Comparison of ENCODE assay signal across 32 cellular contexts in genomic region chr4:38598489-38598888, GRCh38.
DNase-seq lines count a peak whose midpoint lies in the region; ATAC-seq, FAIRE-seq and TF ChIP-seq lines count a peak whose summit lies in the region.
"Had no signal": no experiment of that assay in that cellular context is flagged by ENCODE, and none has a peak within 500 bp of the region (broad histone marks: within the 10 kb centered on the region; RNA-seq: fewer than 3 reads in every experiment).

No MANE protein-coding gene starts in this region.

- H4K20me1 ChIP-seq in GM12878 (ENCODE audit: control insufficient read depth, insufficient read depth) = no peaks in the 10 kb centered on the region
- H4K20me1 ChIP-seq: BLaER1; BLaER1 treated with 17β-estradiol and CSF1 and Interleukin-3, amounts not matched to agents 10 nM and 100 nM had no signal

- H3K4me3 ChIP-seq in GM12878 = no peak overlapping the region
- H3K4me3 ChIP-seq in pancreas = no peak overlapping the region
- H3K4me3 ChIP-seq in brain microvascular endothelial cell (ENCODE audit: low read depth, low read length) = no peak overlapping the region
- H3K4me3 ChIP-seq: A549; BLaER1; BLaER1 treated with 17β-estradiol and CSF1 and Interleukin-3, amounts not matched to agents 10 nM and 100 nM had no signal

- no TSS peak for BruUV-seq in GM12878 (replicated peaks; lab: Mats Ljungman, UMichigan)

- DNase-seq in GM12878 (ENCODE audit: low read depth, low spot score) (no peak), frontal cortex (ENCODE audit: low spot score in 2 of 2) (no peak), pancreas (no peak), NOMO-1 treated with DMSO at 0.1 percent for 48 hours (lab: John Stamatoyannopoulos, UW; ENCODE audit: unreplicated experiment) (no peak), brain microvascular endothelial cell (no peak)
- DNase-seq: 8988T; ACHN; AML-193; BE2C; C1 segment of cervical spinal cord; Caco-2; Calu3; CD4-positive, alpha-beta memory T cell; CD4-positive, alpha-beta T cell; CD4-positive, CD25-positive, alpha-beta regulatory T cell; CD8-positive, alpha-beta memory T cell; CD8-positive, alpha-beta T cell; COR-L47; DMS 273 treated with DMSO at 0.1 percent for 48 hours; DMS153; DMS53; DMS79; DMS79 treated with DMSO at 0.1 percent for 48 hours; DND-41; EL had no signal

- no peak for TF ChIP-seq EP300 in GM12878 (IDR thresholded peaks at IDR 0.05; ENCODE audit: borderline replicate concordance in 1 of 2, control insufficient read depth in 1 of 2, low read depth in 2 of 2, low read length in 2 of 2)

- FAIRE-seq in GM12878 (lab: Jason Lieb, UNC) (no peak), frontal cortex (lab: Jason Lieb, UNC) (peak; percentile 36), pancreas (lab: Jason Lieb, UNC) (peak; percentile 32)
- FAIRE-seq: A549, D721Med had no signal

- H3K36me3 ChIP-seq in GM12878 (ENCODE audit: control insufficient read depth in 2 of 2, insufficient read depth in 2 of 2, low read length in 1 of 2) (no peaks in the 10 kb centered on the region), pancreas (no peaks in the 10 kb centered on the region), brain microvascular endothelial cell (replicated peaks) (no peaks in the 10 kb centered on the region)
- H3K36me3 ChIP-seq: BE2C; BLaER1; BLaER1 treated with 17β-estradiol and CSF1 and Interleukin-3, amounts not matched to agents 10 nM and 100 nM had no signal

- no peak overlapping the region for H3K4me2 ChIP-seq in GM12878 (ENCODE audit: control insufficient read depth, insufficient read depth)
- H3K4me2 ChIP-seq: A549; BLaER1; BLaER1 treated with 17β-estradiol and CSF1 and Interleukin-3, amounts not matched to agents 10 nM and 100 nM had no signal

- no peak overlapping the region for H3K9ac ChIP-seq in GM12878 (ENCODE audit: control insufficient read depth, insufficient read depth, low read length)
- H3K9ac ChIP-seq: BLaER1; BLaER1 treated with 17β-estradiol and CSF1 and Interleukin-3, amounts not matched to agents 10 nM and 100 nM had no signal

- no peaks in the 10 kb centered on the region for H3K27me3 ChIP-seq in GM12878 (replicated peaks in 1 of 2; ENCODE audit: control insufficient read depth in 2 of 2, insufficient read depth in 2 of 2, low read length in 1 of 2)
- no peaks in the 10 kb centered on the region for H3K27me3 ChIP-seq in pancreas
- no peaks in the 10 kb centered on the region for H3K27me3 ChIP-seq in brain microvascular endothelial cell (replicated peaks)
- H3K27me3 ChIP-seq: BE2C; BLaER1; BLaER1 treated with 17β-estradiol and CSF1 and Interleukin-3, amounts not matched to agents 10 nM and 100 nM had no signal

- CTCF ChIA-PET in GM12878 (lab: Yijun Ruan, JAX) = interaction anchor here (0.7 kb wide), 1 partner anchor 124 kb away, joined by 4 read pairs; no protein-coding TSS in a partner anchor

- POLR2A ChIA-PET in GM12878 (lab: Charles Lee) = no interaction called here

- H3K4me1 ChIP-seq in GM12878 (ENCODE audit: control insufficient read depth, insufficient read depth, low read length) (no peaks in the 10 kb centered on the region), pancreas (peaks cover 0 to 3% (median 0%) of the 10 kb centered on the region in 3 donors)
- H3K4me1 ChIP-seq: BE2C, Caco-2 had no signal

- TF ChIP-seq RAD21 in GM12878 (IDR thresholded peaks at IDR 0.05; ENCODE audit: insufficient read depth, low read depth, low read length) = no peak

- H3K9me3 ChIP-seq in GM12878 (replicated peaks; ENCODE audit: control insufficient read depth, insufficient read depth, low read length) (no peaks in the 10 kb centered on the region; the same call in 1 of the 3 replicates), pancreas (no peaks in the 10 kb centered on the region)
- H3K9me3 ChIP-seq: BE2C, BLaER1, Caco-2 had no signal

- SMC1A ChIA-PET in GM12878 (lab: Charles Lee; ENCODE audit: uncharacterized antibody, unreplicated experiment) = interaction anchor here (0.6 to 1.3 kb wide), 3 partner anchors 15 to 107 kb away, joined by 3 to 4 read pairs (median 3); no protein-coding TSS in a partner anchor

- no peak for TF ChIP-seq CTCF in GM12878 (IDR thresholded peaks at IDR 0.05 in 2 of 3, conservative IDR thresholded peaks at IDR 0.05 in 1 of 3; ENCODE audit: control insufficient read depth in 2 of 3, extremely low read depth in 1 of 3, insufficient read depth in 1 of 3, low read depth in 3 of 3, low read length in 3 of 3)
- no peak for TF ChIP-seq CTCF in pancreas (IDR thresholded peaks at IDR 0.05)
- no peak for TF ChIP-seq CTCF in brain microvascular endothelial cell (IDR thresholded peaks at IDR 0.05; ENCODE audit: low read depth, low read length, missing control alignments)

- H3K27ac ChIP-seq in GM12878 (ENCODE audit: control insufficient read depth, insufficient read depth) (no peak overlapping the region), pancreas (no peak overlapping the region), brain microvascular endothelial cell (no peak overlapping the region)
- H3K27ac ChIP-seq: 22Rv1; A549; BLaER1; BLaER1 treated with 17β-estradiol and CSF1 and Interleukin-3, amounts not matched to agents 10 nM and 100 nM; C4-2B had no signal

- in situ Hi-C loops in GM12878 (cut with MboI) (no loop called here), brain microvascular endothelial cell (cut with HindIII; ENCODE audit: low pct_ligation_motif_present, low sequenced_read_pairs) (no loop called here)

- no peak for TF ChIP-seq POLR2A in GM12878 (IDR thresholded peaks at IDR 0.05; ENCODE audit: low read depth, low read length)

- intact Hi-C loops in GM12878 (cut with micrococcal nuclease; ENCODE audit: unreplicated experiment) = no loop called here
- intact Hi-C loops in pancreas (cut with DNase I) = no loop called here

- H3K79me2 ChIP-seq in GM12878 (ENCODE audit: control insufficient read depth, insufficient read depth, low read length) = no peaks in the 10 kb centered on the region

- WGBS in GM12878 (ENCODE audit: insufficient coverage, insufficient replicate concordance, low lambda C conversion rate, missing lambda C conversion rate) = 45% methylated on average over 3 of the region's 3 CpGs
- WGBS in pancreas, 2 donors = 87 to 88% methylated on average over 3 of the region's 3 CpGs

- ATAC-seq in GM12878 (no peak), pancreas (no peak), HG03039 (IDR thresholded peaks at IDR 0.05; ENCODE audit: unreplicated experiment) (no peak)
- ATAC-seq: A549; CD8-positive, alpha-beta T cell had no signal

- no peak overlapping the region for H2AFZ ChIP-seq in GM12878 (ENCODE audit: control insufficient read depth, low read depth, low read length)

- RAD21 ChIA-PET in GM12878 (lab: Charles Lee; ENCODE audit: unreplicated experiment) = interaction anchor here (2.5 kb wide), 1 partner anchor 278 kb away, joined by 12 read pairs; no protein-coding TSS in a partner anchor

TF ChIP-seq in GM12878, 131 proteins besides CTCF, POLR2A, EP300 and RAD21:
- TF ChIP-seq KDM1A (IDR thresholded peaks at IDR 0.05; ENCODE audit: borderline replicate concordance) = no peak
- peak; percentile 40; the same call in 1 of the 2 replicates for TF ChIP-seq CBX5 (IDR thresholded peaks at IDR 0.05; ENCODE audit: low read depth)
